In genomic region chr9:121373401-121373769, GRCh38 we compare ENCODE assay signal across 14 cellular contexts. TPM values are rescaled to one million over a fixed set of nuclear protein-coding genes. Genes with fewer than 3 reads are reported as not detected.
A peak's percentile ranks its signal among the peaks of the same experiment; 100 is the strongest.
DNase-seq lines count a peak whose midpoint lies in the region; ATAC-seq and TF ChIP-seq lines count a peak whose summit lies in the region.
"Had no signal": no experiment of that assay in that cellular context is flagged by ENCODE, and none has a peak within 500 bp of the region (broad histone marks: within the 10 kb centered on the region; RNA-seq: fewer than 3 reads in every experiment).

No MANE protein-coding gene starts in this region.

- POLR2A ChIA-PET in activated CD4-positive, alpha-beta memory T cell treated with anti-CD3 and anti-CD28 coated beads, Interleukin-2, amount 10 ng/mL, durations not matched to agents 7 days and 5 days (lab: Charles Lee), result interaction anchor here (1.2 kb wide), 1 partner anchor 14 kb away, joined by 3 read pairs; no protein-coding TSS in a partner anchor

- ATAC-seq in HG03460 (IDR thresholded peaks at IDR 0.05; ENCODE audit: unreplicated experiment), result no peak
- ATAC-seq in HG03025 (IDR thresholded peaks at IDR 0.05; ENCODE audit: low FRiP score, unreplicated experiment), result no peak

- H3K9me3 Mint-ChIP-seq in type B pancreatic cell, result no peaks in the 10 kb centered on the region
- no peaks in the 10 kb centered on the region for H3K9me3 Mint-ChIP-seq in activated CD4-positive, alpha-beta memory T cell treated with anti-CD3 and anti-CD28 coated beads, Interleukin-2, amount 10 ng/mL, durations not matched to agents 7 days and 5 days

- peak overlapping the region; percentile 92 for H3K27ac ChIP-seq in muscle layer of duodenum (ENCODE audit: low read length)

- peaks cover 0 to 2% of the 10 kb centered on the region in 2 donors for H3K9me3 ChIP-seq in muscle layer of duodenum (ENCODE audit: control insufficient read depth in 1 of 2, low read length in 2 of 2)

- H3K27me3 ChIP-seq in muscle layer of duodenum (ENCODE audit: low read depth, low read length), result no peaks in the 10 kb centered on the region

- peaks cover 5% of the 10 kb centered on the region for H3K27me3 Mint-ChIP-seq in type B pancreatic cell
- no peaks in the 10 kb centered on the region for H3K27me3 Mint-ChIP-seq in activated CD4-positive, alpha-beta memory T cell treated with anti-CD3 and anti-CD28 coated beads, Interleukin-2, amount 10 ng/mL, durations not matched to agents 7 days and 5 days
- H3K27me3 Mint-ChIP-seq: memory B cell had no signal

- H3K4me1 Mint-ChIP-seq in type B pancreatic cell (ENCODE audit: unreplicated experiment), result peaks cover 24% of the 10 kb centered on the region
- peaks cover 31% of the 10 kb centered on the region for H3K4me1 Mint-ChIP-seq in activated CD4-positive, alpha-beta memory T cell treated with anti-CD3 and anti-CD28 coated beads, Interleukin-2, amount 10 ng/mL, durations not matched to agents 7 days and 5 days

- no peaks in the 10 kb centered on the region for H3K36me3 Mint-ChIP-seq in type B pancreatic cell
- H3K36me3 Mint-ChIP-seq in activated CD4-positive, alpha-beta memory T cell treated with anti-CD3 and anti-CD28 coated beads, Interleukin-2, amount 10 ng/mL, durations not matched to agents 7 days and 5 days (ENCODE audit: low read depth), result peaks cover 8% of the 10 kb centered on the region

- H3K36me3 ChIP-seq in muscle layer of duodenum (ENCODE audit: control insufficient read depth in 1 of 2, insufficient read depth in 2 of 2, low read length in 2 of 2), result no peaks in the 10 kb centered on the region

- TF ChIP-seq CTCF in type B pancreatic cell (conservative IDR thresholded peaks at IDR 0.05), result no peak

- peak overlapping the region in 1 of 2 donors; percentile 32 for H3K4me3 ChIP-seq in muscle layer of duodenum (ENCODE audit: low read depth in 1 of 2, low read length in 2 of 2)

- DNase-seq in NCI-H2107 treated with DMSO at 0.1 percent for 48 hours (lab: John Stamatoyannopoulos, UW; ENCODE audit: unreplicated experiment) (peak; percentile 14), NCI-H2107 (lab: John Stamatoyannopoulos, UW) (no peak), dedifferentiated amniotic fluid mesenchymal stem cell (ENCODE audit: extremely low spot score) (peak; percentile 63), type B pancreatic cell (ENCODE audit: extremely low spot score, unreplicated experiment) (no peak)
- no peak for DNase-seq in activated CD4-positive, alpha-beta memory T cell treated with anti-CD3 and anti-CD28 coated beads, Interleukin-2, amount 10 ng/mL, durations not matched to agents 7 days and 5 days
- DNase-seq: activated CD4-positive, alpha-beta T cell treated with anti-CD3 and anti-CD28 coated beads for 48 hours; activated effector memory CD4-positive, alpha-beta T cell treated with Interleukin-2 at 50 U/mL for 16 hours; cerebellar nuclear complex; NCI-H748 treated with DMSO at 0.1 percent for 48 hours; SW 1271 had no signal

- no peak overlapping the region for H3K4me3 Mint-ChIP-seq in type B pancreatic cell
- no peak overlapping the region for H3K4me3 Mint-ChIP-seq in activated CD4-positive, alpha-beta memory T cell treated with anti-CD3 and anti-CD28 coated beads, Interleukin-2, amount 10 ng/mL, durations not matched to agents 7 days and 5 days
- H3K4me3 Mint-ChIP-seq: memory B cell had no signal

- CTCF ChIA-PET in activated CD4-positive, alpha-beta memory T cell treated with anti-CD3 and anti-CD28 coated beads, Interleukin-2, amount 10 ng/mL, durations not matched to agents 7 days and 5 days (lab: Charles Lee), result interaction anchor here (12.4 kb wide), 1 partner anchor 54 kb away, joined by 189 read pairs; no protein-coding TSS in a partner anchor

- H3K4me1 ChIP-seq in muscle layer of duodenum (ENCODE audit: control insufficient read depth in 1 of 2, insufficient read depth in 2 of 2, low read length in 2 of 2), result peaks cover 14 to 16% of the 10 kb centered on the region in 2 donors

- peak overlapping the region; percentile 9 for H3K27ac Mint-ChIP-seq in type B pancreatic cell
- H3K27ac Mint-ChIP-seq in activated CD4-positive, alpha-beta memory T cell treated with anti-CD3 and anti-CD28 coated beads, Interleukin-2, amount 10 ng/mL, durations not matched to agents 7 days and 5 days, result no peak overlapping the region
- H3K27ac Mint-ChIP-seq: memory B cell had no signal

RNA-seq across cellular contexts. Expression of gene STOM, which starts 3.3 kb away (rescaled TPM):
- total RNA-seq in type B pancreatic cell (ENCODE audit: low replicate concordance), result 30.7 and 35.3 TPM in 2 replicates
- total RNA-seq in activated CD4-positive, alpha-beta memory T cell treated with anti-CD3 and anti-CD28 coated beads, Interleukin-2, amount 10 ng/mL, durations not matched to agents 7 days and 5 days, result 100 to 1,000 TPM; 101 to 104 TPM

Comparison
In these comparisons a context has a peak if more than half of its experiments do, and no peak if none do; other contexts are left out.
1. DNase-seq: peak in NCI-H2107 treated with DMSO at 0.1 percent for 48 hours (single experiment) and dedifferentiated amniotic fluid mesenchymal stem cell (single experiment); none in NCI-H2107 (single experiment), type B pancreatic cell (single experiment) and activated CD4-positive, alpha-beta memory T cell treated with anti-CD3 and anti-CD28 coated beads, Interleukin-2, amount 10 ng/mL, durations not matched to agents 7 days and 5 days (single experiment).